Comparison of ENCODE assay signal across 9 cellular contexts in the genomic region with DNA sequence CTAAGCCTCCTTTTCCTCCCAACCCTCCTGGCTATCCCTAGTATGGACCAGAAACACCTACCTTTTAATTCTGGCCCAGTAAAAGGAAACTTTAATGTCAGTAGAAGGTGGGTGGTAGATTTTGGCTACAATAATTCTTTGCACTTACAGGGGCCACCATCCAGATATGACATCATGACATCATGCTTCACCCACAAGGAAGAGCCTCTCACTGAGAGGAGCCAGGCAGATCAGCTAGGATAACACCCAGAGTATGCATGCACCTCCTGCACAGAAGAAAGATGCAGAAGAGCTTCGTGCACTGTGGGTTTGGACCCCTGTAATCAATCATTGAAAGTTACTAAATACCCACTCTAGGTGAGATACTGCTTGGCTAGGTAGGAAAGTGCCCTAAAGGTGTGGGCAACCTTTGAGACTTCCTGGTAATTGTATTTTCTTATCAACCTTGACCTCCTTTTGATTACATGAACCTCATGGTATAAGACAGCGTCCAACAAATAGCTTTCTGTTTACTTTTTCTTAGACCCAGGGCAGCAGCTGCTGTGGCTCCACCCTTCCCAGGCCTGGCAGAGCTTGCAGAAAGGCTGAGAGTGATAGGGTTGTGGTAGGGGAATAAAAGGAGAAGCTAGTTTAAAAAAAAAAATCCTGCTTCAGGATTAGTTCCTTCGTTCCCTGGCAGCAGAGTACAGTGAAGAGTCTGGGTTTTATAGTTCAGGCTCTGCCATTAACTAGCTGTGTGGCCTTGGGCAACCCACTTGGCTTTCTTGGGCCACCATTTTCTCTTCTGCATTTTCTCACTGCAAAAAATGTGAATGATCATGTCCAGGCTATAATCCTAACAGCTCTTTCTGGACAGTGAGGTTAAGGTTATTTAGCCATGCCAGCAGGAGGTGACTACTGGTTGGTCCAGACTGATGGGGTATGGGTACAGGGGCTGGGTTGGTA. TPM values are rescaled to one million over a fixed set of nuclear protein-coding genes. Genes with fewer than 3 reads are reported as not detected.
A peak's percentile ranks its signal among the peaks of the same experiment; 100 is the strongest.
DNase-seq lines count a peak whose midpoint lies in the region; ATAC-seq, FAIRE-seq and TF ChIP-seq lines count a peak whose summit lies in the region.
"Had no signal": no experiment of that assay in that cellular context is flagged by ENCODE, and none has a peak within 500 bp of the region (broad histone marks: within the 10 kb centered on the region; RNA-seq: fewer than 3 reads in every experiment).

No MANE protein-coding gene starts in this region.

- no peak for FAIRE-seq in A549 (lab: Jason Lieb, UNC)

- intact Hi-C loops in activated CD4-positive, alpha-beta memory T cell treated with anti-CD3 and anti-CD28 coated beads for 36 hours (cut with micrococcal nuclease): loop anchor here (5.0 kb wide), 1 partner anchor 33 kb away; no protein-coding TSS in a partner anchor
- intact Hi-C loops in lower lobe of right lung (cut with DNase I): no loop called here

- peaks cover 78% of the 10 kb centered on the region for H3K36me3 Mint-ChIP-seq in activated CD4-positive, alpha-beta memory T cell treated with anti-CD3 and anti-CD28 coated beads for 36 hours

- H3K27ac ChIP-seq in A549 (peak overlapping the region; percentile 91 to 92), KMS-11 (peak overlapping the region; percentile 89), lower lobe of right lung (peak overlapping the region; percentile 88)
- H3K27ac ChIP-seq: SK-N-MC had no signal

- no peak for TF ChIP-seq RAD21 in A549 (conservative IDR thresholded peaks at IDR 0.05 in 1 of 2, IDR thresholded peaks at IDR 0.05 in 1 of 2)

- H3K27me3 Mint-ChIP-seq in activated CD4-positive, alpha-beta memory T cell treated with anti-CD3 and anti-CD28 coated beads for 36 hours: no peaks in the 10 kb centered on the region

- peak overlapping the region; percentile 93 for H3K4me3 Mint-ChIP-seq in activated CD4-positive, alpha-beta memory T cell treated with anti-CD3 and anti-CD28 coated beads for 36 hours

- peak overlapping the region; percentile 80 for H3K4me2 ChIP-seq in A549
- peak overlapping the region; percentile 92 for H3K4me2 ChIP-seq in KMS-11

- ATAC-seq in A549 (no peak), lower lobe of right lung (peak; percentile 17 to 49), HG02938 (IDR thresholded peaks at IDR 0.05; ENCODE audit: unreplicated experiment) (no peak), GM18498 (IDR thresholded peaks at IDR 0.05; ENCODE audit: unreplicated experiment) (no peak)

- CTCF ChIA-PET in A549 (lab: Yijun Ruan, JAX): interaction anchor here (0.6 to 39.8 kb wide), 21 partner anchors 7 to 299 kb away, joined by 3 to 640 read pairs (median 7); partner anchors contain the start of gene ACBD4
- CTCF ChIA-PET in activated CD4-positive, alpha-beta memory T cell treated with anti-CD3 and anti-CD28 coated beads for 36 hours (lab: Charles Lee): interaction anchor here (0.6 to 4.3 kb wide), 14 partner anchors 9 to 175 kb away, joined by 3 to 21 read pairs (median 4); partner anchors contain the start of genes ACBD4 and HEXIM2

- POLR2A ChIA-PET in A549 (lab: Yijun Ruan, JAX): interaction anchor here (0.6 to 2.6 kb wide), 4 partner anchors 9 to 881 kb away, joined by 4 to 11 read pairs (median 6); partner anchors contain the start of gene HEXIM1
- POLR2A ChIA-PET in activated CD4-positive, alpha-beta memory T cell treated with anti-CD3 and anti-CD28 coated beads for 36 hours (lab: Charles Lee): interaction anchor here (0.7 to 3.2 kb wide), 6 partner anchors 33 to 149 kb away, joined by 3 to 52 read pairs (median 4); partner anchors contain the start of genes FMNL1 and HEXIM2

- no peaks in the 10 kb centered on the region for H3K9me3 Mint-ChIP-seq in activated CD4-positive, alpha-beta memory T cell treated with anti-CD3 and anti-CD28 coated beads for 36 hours

- H3K4me1 Mint-ChIP-seq in activated CD4-positive, alpha-beta memory T cell treated with anti-CD3 and anti-CD28 coated beads for 36 hours (ENCODE audit: low read depth): peaks cover 77% of the 10 kb centered on the region

- peak overlapping the region; percentile 64; the same call in 1 of the 2 replicates for H3K9ac ChIP-seq in KMS-11

- peak overlapping the region; percentile 97 for H3K27ac Mint-ChIP-seq in activated CD4-positive, alpha-beta memory T cell treated with anti-CD3 and anti-CD28 coated beads for 36 hours

- peaks cover 89% of the 10 kb centered on the region for H3K4me1 ChIP-seq in A549
- peaks cover 97% of the 10 kb centered on the region for H3K4me1 ChIP-seq in KMS-11 (ENCODE audit: low read depth, poor library complexity, severe bottlenecking)
- peaks cover 100% of the 10 kb centered on the region for H3K4me1 ChIP-seq in lower lobe of right lung

- H3K4me3 ChIP-seq in A549: peak overlapping the region; percentile 2; the same call in 1 of the 3 replicates
- no peak overlapping the region for H3K4me3 ChIP-seq in KMS-11 (IDR thresholded peaks at IDR 0.05; ENCODE audit: insufficient read depth, low read depth, low read length)
- no peak overlapping the region for H3K4me3 ChIP-seq in lower lobe of right lung
- H3K4me3 ChIP-seq: SK-N-MC had no signal

- TF ChIP-seq CTCF in A549 (IDR thresholded peaks at IDR 0.05) (no peak), KMS-11 (conservative IDR thresholded peaks at IDR 0.05; ENCODE audit: low read depth, low read length) (no peak), lower lobe of right lung (IDR thresholded peaks at IDR 0.05) (no peak)

- WGBS in A549 (ENCODE audit: missing lambda C conversion rate): 46% methylated on average over 3 of the region's 3 CpGs

- H2AFZ ChIP-seq in KMS-11 (ENCODE audit: low read depth): no peak overlapping the region

- no peaks in the 10 kb centered on the region for H3K9me3 ChIP-seq in A549
- H3K9me3 ChIP-seq in lower lobe of right lung: no peaks in the 10 kb centered on the region

- H3K36me3 ChIP-seq in KMS-11 (ENCODE audit: insufficient read depth) (no peaks in the 10 kb centered on the region), lower lobe of right lung (no peaks in the 10 kb centered on the region)

- DNase-seq in A549 (ENCODE audit: low read depth in 1 of 2, low spot score in 1 of 2): no peak
- no peak for DNase-seq in activated CD4-positive, alpha-beta memory T cell treated with anti-CD3 and anti-CD28 coated beads for 36 hours
- DNase-seq in lower lobe of right lung: peak; percentile 59
- DNase-seq in inferior parietal cortex (ENCODE audit: extremely low spot score): no peak
- DNase-seq in KG1 (lab: John Stamatoyannopoulos, UW): no peak

- H4K20me1 ChIP-seq in KMS-11 (ENCODE audit: insufficient read depth): no peaks in the 10 kb centered on the region

- H3K27me3 ChIP-seq in KMS-11 (ENCODE audit: insufficient read depth, low read depth): no peaks in the 10 kb centered on the region
- no peaks in the 10 kb centered on the region for H3K27me3 ChIP-seq in lower lobe of right lung (ENCODE audit: low read depth)

- no peak for TF ChIP-seq POLR2A in A549 (IDR thresholded peaks at IDR 0.05; ENCODE audit: low read length)

- peaks cover 94% of the 10 kb centered on the region for H3K79me2 ChIP-seq in KMS-11 (ENCODE audit: insufficient read depth, low read depth)

- TF ChIP-seq EP300 in A549 (IDR thresholded peaks at IDR 0.05): no peak

TF ChIP-seq in A549, 52 proteins besides CTCF, POLR2A, EP300 and RAD21:
- no peak for TF ChIP-seq POLR2AphosphoS2 (conservative IDR thresholded peaks at IDR 0.05; ENCODE audit: low read length)
- peak; percentile 62 for TF ChIP-seq EHMT2 (IDR thresholded peaks at IDR 0.05; ENCODE audit: low read depth)

RNA-seq across cellular contexts. Expression of gene MAP3K14, which starts 6.2 kb away (rescaled TPM):
- polyA plus RNA-seq in A549 (2011; rRNA removed): 9.1 and 10.9 TPM in 2 replicates
- 39.9 and 49.0 TPM in 2 replicates for polyA plus RNA-seq in A549 (2012; cell fraction: cytosol; rRNA removed)
- 142 and 168 TPM in 2 replicates for polyA plus RNA-seq in A549 (2012; cell fraction: nucleus; rRNA removed)
- polyA plus RNA-seq in A549 (2017; fragmentation: RNase III; extraction: RNeasy Plus Mini Kit Qiagen cat#74134 plus additional on column Dnase treatment): 30.7 to 53.6 TPM (median 34.5 TPM) in 3 replicates
- 12.0 and 13.0 TPM in 2 replicates for polyA minus RNA-seq in A549 (2011; rRNA and poly(A)+ RNA removed)
- 10 to 100 TPM; 62.9 to 65.0 TPM for total RNA-seq in activated CD4-positive, alpha-beta memory T cell treated with anti-CD3 and anti-CD28 coated beads for 36 hours
- 9.3 TPM for total RNA-seq in lower lobe of right lung

RNA-seq across cellular contexts. Expression of gene SPATA32, which starts 48.8 kb away (rescaled TPM):
- polyA plus RNA-seq in A549 (2011; rRNA removed) (0.05 and 0.08 TPM in 2 replicates), A549 (2017; fragmentation: RNase III; extraction: RNeasy Plus Mini Kit Qiagen cat#74134 plus additional on column Dnase treatment) (0.09 to 0.25 TPM (median 0.21 TPM) in 3 replicates)
- polyA plus RNA-seq in A549 (2012; cell fraction: cytosol; rRNA removed): 0.09 and 0.16 TPM in 2 replicates
- polyA plus RNA-seq in A549 (2012; cell fraction: nucleus; rRNA removed): 0.40 and 0.54 TPM in 2 replicates
- not detected in 2 replicates for polyA minus RNA-seq in A549 (2011; rRNA and poly(A)+ RNA removed)
- under 1 TPM in 1 of 2 experiments, not detected in 1; 0.12 TPM for total RNA-seq in activated CD4-positive, alpha-beta memory T cell treated with anti-CD3 and anti-CD28 coated beads for 36 hours
- not detected for total RNA-seq in lower lobe of right lung

Comparison
In these comparisons a context has a peak if more than half of its experiments do, and no peak if none do; other contexts are left out.
1. ATAC-seq: peak in lower lobe of right lung (2 of 2); none in A549 (0 of 2), HG02938 (single experiment) and GM18498 (single experiment).
2. Peak in every context shown above with its lines, with median percentiles within 50 percentile points of each other: H3K27ac ChIP-seq.